ENCODE assay signal across 8 cellular contexts in genomic region chr12:6278439-6279255, GRCh38. TPM values are rescaled to one million over a fixed set of nuclear protein-coding genes. Genes with fewer than 3 reads are reported as not detected.
DNase-seq lines count a peak whose midpoint lies in the region; ATAC-seq, FAIRE-seq and TF ChIP-seq lines count a peak whose summit lies in the region.

No MANE protein-coding gene starts in this region.

- H3K4me1 ChIP-seq in SK-N-SH (ENCODE audit: control insufficient read depth in 1 of 2, insufficient read depth in 2 of 2, low read depth in 1 of 2, low read length in 1 of 2): peaks cover 32 to 33% of the 10 kb centered on the region in 2 experiments; a peak in 3 of 4 replicates
- peaks cover 24 to 30% of the 10 kb centered on the region in 2 donors for H3K4me1 ChIP-seq in thoracic aorta (ENCODE audit: control insufficient read depth in 1 of 2, low read depth in 2 of 2)

- no peak overlapping the region for H3K27ac Mint-ChIP-seq in activated naive CD4-positive, alpha-beta T cell treated with anti-CD3 and anti-CD28 coated beads, Interleukin-2, amount 50 U/mL, for 72 hours
- H3K27ac Mint-ChIP-seq in osteocyte (ENCODE audit: unreplicated experiment): peak overlapping the region; percentile 85

- DNase-seq in D721Med (ENCODE audit: insufficient read length, low spot score): peak; percentile 68
- DNase-seq in HuH-7.5 (ENCODE audit: low spot score): peak; percentile 85
- peak; percentile 98 for DNase-seq in SK-N-SH
- DNase-seq in activated naive CD4-positive, alpha-beta T cell treated with anti-CD3 and anti-CD28 coated beads, Interleukin-2, amount 50 U/mL, for 72 hours (ENCODE audit: low spot score in 2 of 2): peak; percentile 88 to 98
- DNase-seq in head of caudate nucleus: peak; percentile 22 to 92 (median 84)
- peak; percentile 96 for DNase-seq in osteocyte (ENCODE audit: extremely low spot score, unreplicated experiment)
- no peak for DNase-seq in thoracic aorta (ENCODE audit: low spot score)

- no peaks in the 10 kb centered on the region for H3K9me3 ChIP-seq in SK-N-SH
- H3K9me3 ChIP-seq in thoracic aorta: no peaks in the 10 kb centered on the region

- TF ChIP-seq EP300 in SK-N-SH (IDR thresholded peaks at IDR 0.05; ENCODE audit: borderline replicate concordance in 1 of 2, low read depth in 1 of 2, low read length in 1 of 2): no peak; a peak in 1 of 4 replicates

- ATAC-seq in GM21381 (IDR thresholded peaks at IDR 0.05; ENCODE audit: unreplicated experiment): peak; percentile 84
- ATAC-seq in activated naive CD4-positive, alpha-beta T cell treated with anti-CD3 and anti-CD28 coated beads, Interleukin-2, amount 50 U/mL, for 72 hours: peak; percentile 96 to 99
- ATAC-seq in thoracic aorta (ENCODE audit: insufficient number of reproducible peaks, low FRiP score, low read depth): peak; percentile 76

- intact Hi-C loops in head of caudate nucleus (cut with DNase I): loop anchor here (2.0 to 5.0 kb wide), 2 partner anchors 46 to 84 kb away; no protein-coding TSS in a partner anchor

- peak overlapping the region; percentile 75 to 88; a peak in 3 of 4 replicates for H3K27ac ChIP-seq in SK-N-SH (ENCODE audit: low read depth in 2 of 2, low read length in 1 of 2)
- H3K27ac ChIP-seq in thoracic aorta: peak overlapping the region; percentile 70 to 84

- H3K4me3 ChIP-seq in SK-N-SH (ENCODE audit: low read depth in 2 of 2, low read length in 1 of 2) (peak overlapping the region; percentile 54 to 59), thoracic aorta (peak overlapping the region; percentile 72)

- peaks cover 21% of the 10 kb centered on the region for H3F3A ChIP-seq in SK-N-SH (replicated peaks; ENCODE audit: insufficient read depth)

- H3K79me2 ChIP-seq in SK-N-SH (ENCODE audit: insufficient read depth): no peaks in the 10 kb centered on the region

- H2AFZ ChIP-seq in SK-N-SH (ENCODE audit: low read depth): peak overlapping the region; percentile 85

- TF ChIP-seq CTCF in D721Med (IDR thresholded peaks at IDR 0.05; ENCODE audit: insufficient read depth, missing control alignments) (peak; percentile 70), SK-N-SH (IDR thresholded peaks at IDR 0.05) (peak; percentile 68), osteocyte (IDR thresholded peaks at IDR 0.05) (peak; percentile 96), thoracic aorta (IDR thresholded peaks at IDR 0.05) (peak; percentile 84)

- H3K27me3 Mint-ChIP-seq in osteocyte (ENCODE audit: unreplicated experiment): no peaks in the 10 kb centered on the region

- H3K27me3 ChIP-seq in SK-N-SH (ENCODE audit: insufficient read depth) (no peaks in the 10 kb centered on the region), thoracic aorta (replicated peaks; ENCODE audit: insufficient read depth) (no peaks in the 10 kb centered on the region)

- H3K36me3 ChIP-seq in SK-N-SH (replicated peaks in 1 of 2; ENCODE audit: control insufficient read depth in 1 of 2, insufficient read depth in 2 of 2, low read length in 1 of 2) (no peaks in the 10 kb centered on the region), thoracic aorta (no peaks in the 10 kb centered on the region)

- H4K20me1 ChIP-seq in SK-N-SH (ENCODE audit: insufficient read depth): no peaks in the 10 kb centered on the region

- no peaks in the 10 kb centered on the region for H3K36me3 Mint-ChIP-seq in activated naive CD4-positive, alpha-beta T cell treated with anti-CD3 and anti-CD28 coated beads, Interleukin-2, amount 50 U/mL, for 72 hours
- no peaks in the 10 kb centered on the region for H3K36me3 Mint-ChIP-seq in osteocyte (ENCODE audit: unreplicated experiment)

- no peaks in the 10 kb centered on the region for H3K9me2 ChIP-seq in SK-N-SH

- H3K4me1 Mint-ChIP-seq in osteocyte (ENCODE audit: unreplicated experiment): peaks cover 39% of the 10 kb centered on the region

- peak; percentile 75 for TF ChIP-seq RAD21 in SK-N-SH (IDR thresholded peaks at IDR 0.05; ENCODE audit: low read length)

- H3K9me3 Mint-ChIP-seq in activated naive CD4-positive, alpha-beta T cell treated with anti-CD3 and anti-CD28 coated beads, Interleukin-2, amount 50 U/mL, for 72 hours: no peaks in the 10 kb centered on the region
- no peaks in the 10 kb centered on the region for H3K9me3 Mint-ChIP-seq in osteocyte (ENCODE audit: unreplicated experiment)

- no peak for FAIRE-seq in D721Med (lab: Jason Lieb, UNC)

- peak overlapping the region; percentile 85 for H3K9ac ChIP-seq in SK-N-SH

- 35% methylated on average over 38 of the region's 88 CpGs for WGBS in SK-N-SH (ENCODE audit: low lambda C conversion rate)

- CTCF ChIA-PET in SK-N-SH (lab: Yijun Ruan, JAX): interaction anchor here (0.5 to 8.8 kb wide), 55 partner anchors 9 to 318 kb away, joined by 3 to 299 read pairs (median 5); partner anchors contain the start of gene CD9

- peak overlapping the region; percentile 57 for H3K4me3 Mint-ChIP-seq in osteocyte (ENCODE audit: unreplicated experiment)

- POLR2A ChIA-PET in SK-N-SH (lab: Yijun Ruan, JAX): interaction anchor here (0.5 to 2.0 kb wide), 7 partner anchors 9 to 210 kb away, joined by 3 to 10 read pairs (median 3); partner anchors contain the start of gene CD9

- peak overlapping the region; percentile 85 for H3K4me2 ChIP-seq in SK-N-SH

TF ChIP-seq in SK-N-SH, 30 proteins besides CTCF, POLR2A, EP300 and RAD21:
- TF ChIP-seq MEF2A (IDR thresholded peaks at IDR 0.05; ENCODE audit: borderline replicate concordance, low read depth) (no peak), JUND (IDR thresholded peaks at IDR 0.05) (peak; percentile 48; the same call in 1 of the 2 replicates), POLR2AphosphoS5 (IDR thresholded peaks at IDR 0.05; ENCODE audit: low read depth, low read length) (peak; percentile 51), MXI1 (IDR thresholded peaks at IDR 0.05; ENCODE audit: low read depth, low read length) (0 out of 2 replicates have a peak, but pooled peaks have one; percentile 19), FOSL2 (IDR thresholded peaks at IDR 0.05; ENCODE audit: borderline replicate concordance, low read depth) (peak; percentile 87), SMC3 (IDR thresholded peaks at IDR 0.05; ENCODE audit: low read depth, low read length) (peak; percentile 86), RXRA (IDR thresholded peaks at IDR 0.05; ENCODE audit: borderline replicate concordance, low read depth) (peak; percentile 45; the same call in 1 of the 2 replicates)
- TF ChIP-seq, protein P1, sequence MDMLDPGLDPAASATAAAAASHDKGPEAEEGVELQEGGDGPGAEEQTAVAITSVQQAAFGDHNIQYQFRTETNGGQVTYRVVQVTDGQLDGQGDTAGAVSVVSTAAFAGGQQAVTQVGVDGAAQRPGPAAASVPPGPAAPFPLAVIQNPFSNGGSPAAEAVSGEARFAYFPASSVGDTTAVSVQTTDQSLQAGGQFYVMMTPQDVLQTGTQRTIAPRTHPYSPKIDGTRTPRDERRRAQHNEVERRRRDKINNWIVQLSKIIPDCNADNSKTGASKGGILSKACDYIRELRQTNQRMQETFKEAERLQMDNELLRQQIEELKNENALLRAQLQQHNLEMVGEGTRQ (IDR thresholded peaks at IDR 0.05; ENCODE audit: borderline replicate concordance, low read depth, low read length): no peak

RNA-seq across cellular contexts. Expression of gene PLEKHG6, which starts 31.8 kb away (rescaled TPM):
- 0.15 and 0.20 TPM in 2 replicates for polyA plus RNA-seq in SK-N-SH (2012; rRNA removed)
- polyA plus RNA-seq in SK-N-SH (2012; cell fraction: cytosol; rRNA removed): 0.10 and 0.13 TPM in 2 replicates
- polyA plus RNA-seq in SK-N-SH (2012; cell fraction: nucleus; rRNA removed): 0.27 and 0.68 TPM in 2 replicates
- total RNA-seq in activated naive CD4-positive, alpha-beta T cell treated with anti-CD3 and anti-CD28 coated beads, Interleukin-2, amount 50 U/mL, for 72 hours: not detected
- 0.21 and 0.55 TPM in 2 replicates for total RNA-seq in osteocyte
- under 1 TPM in 1 of 2 donors, not detected in 1; 0.78 TPM for total RNA-seq in thoracic aorta
